In genomic region chr14:79306546-79306945, GRCh38 we compare ENCODE assay signal across 21 cellular contexts.
"Had no signal": no experiment of that assay in that cellular context is flagged by ENCODE, and none has a peak within 500 bp of the region (broad histone marks: within the 10 kb centered on the region; RNA-seq: fewer than 3 reads in every experiment).

No MANE protein-coding gene starts in this region.

- H3K4me3 ChIP-seq: colonic mucosa, esophagus muscularis mucosa, gastroesophageal sphincter, heart left ventricle, hepatocyte, left lung, lower lobe of right lung had no signal

- H3K27ac Mint-ChIP-seq: dendritic cell treated with granulocyte-macrophage colony-stimulating factor and Interleukin-4, amounts not matched to agents 40 ng/mL and 50 ng/mL, for 4 days; effector memory CD8-positive, alpha-beta T cell had no signal

- H3K4me3 Mint-ChIP-seq: dendritic cell treated with granulocyte-macrophage colony-stimulating factor and Interleukin-4, amounts not matched to agents 40 ng/mL and 50 ng/mL, for 4 days; effector memory CD8-positive, alpha-beta T cell had no signal

- ATAC-seq: effector memory CD8-positive, alpha-beta T cell; foreskin keratinocyte; gastroesophageal sphincter; heart left ventricle; left cardiac atrium; left lung; left ventricle myocardium superior; lower lobe of right lung had no signal

- H3K27me3 Mint-ChIP-seq: dendritic cell treated with granulocyte-macrophage colony-stimulating factor and Interleukin-4, amounts not matched to agents 40 ng/mL and 50 ng/mL, for 4 days; effector memory CD8-positive, alpha-beta T cell had no signal

- DNase-seq: colonic mucosa; cortex of kidney; effector CD8-positive, alpha-beta T cell; effector memory CD8-positive, alpha-beta T cell; foreskin keratinocyte; heart left ventricle; hypothalamus; left cardiac atrium; left lung; left ventricle myocardium superior; lower lobe of right lung; mesenchymal stem cell; midbrain had no signal

- FAIRE-seq: endothelial cell of umbilical vein, frontal cortex, islet of Langerhans, keratinocyte had no signal

- H3K4me1 ChIP-seq: colonic mucosa, foreskin keratinocyte, heart left ventricle, left lung, lower lobe of right lung had no signal

- H3K27ac ChIP-seq: colonic mucosa, esophagus muscularis mucosa, foreskin keratinocyte, gastroesophageal sphincter, heart left ventricle, hepatocyte, left lung, lower lobe of right lung had no signal

- H3K9me3 ChIP-seq: colonic mucosa, esophagus muscularis mucosa, gastroesophageal sphincter, heart left ventricle, left lung, lower lobe of right lung had no signal

- H3K27me3 ChIP-seq: colonic mucosa, esophagus muscularis mucosa, foreskin keratinocyte, gastroesophageal sphincter, heart left ventricle, hepatocyte, left lung had no signal

- H3K36me3 ChIP-seq: colonic mucosa, heart left ventricle, left lung, lower lobe of right lung had no signal
